ENCODE assay signal across 8 cellular contexts in the genomic region with DNA sequence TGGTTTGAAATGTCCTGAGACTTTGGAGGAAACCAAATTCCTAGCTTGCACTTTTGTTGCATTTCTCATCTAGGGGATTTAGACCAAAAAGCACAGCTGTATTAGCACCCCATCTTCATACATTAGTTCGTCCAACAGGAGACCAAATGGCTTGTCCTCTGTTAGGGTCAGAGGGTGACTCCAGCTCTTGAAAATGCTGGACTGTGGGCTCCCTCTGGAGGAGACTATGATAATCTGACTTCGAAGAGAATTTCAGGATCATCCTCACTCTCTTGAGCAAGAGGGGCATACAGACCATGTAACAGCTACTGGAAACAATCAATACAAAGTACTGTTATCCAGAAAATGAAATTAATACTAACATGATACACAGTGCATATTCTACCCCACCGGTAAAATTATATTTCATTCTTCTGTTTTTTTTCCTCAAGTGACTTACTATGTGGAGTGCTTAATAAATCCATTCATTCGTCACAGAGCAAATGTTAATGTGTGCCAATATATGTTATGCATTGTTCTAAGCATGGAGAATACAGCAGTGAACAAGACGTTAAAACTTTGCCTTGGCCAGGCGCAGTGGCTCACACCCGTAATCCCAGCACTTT.
DNase-seq lines count a peak whose midpoint lies in the region; ATAC-seq and TF ChIP-seq lines count a peak whose summit lies in the region.

No MANE protein-coding gene starts in this region.

- BruUV-seq in HCT116 (replicated peaks; lab: Mats Ljungman, UMichigan), result no TSS peak

- POLR2A ChIA-PET in HCT116 (lab: Charles Lee), result interaction anchor here (0.9 to 1.6 kb wide), 3 partner anchors 98 to 112 kb away, joined by 3 to 5 read pairs (median 5); no protein-coding TSS in a partner anchor

- no peaks in the 10 kb centered on the region for H3K36me3 ChIP-seq in HCT116 (ENCODE audit: control insufficient read depth in 1 of 2, insufficient read depth in 2 of 2, low read length in 2 of 2)
- H3K36me3 ChIP-seq in neural cell (ENCODE audit: insufficient read depth, low read length), result no peaks in the 10 kb centered on the region

- intact Hi-C loops in HCT116 (cut with micrococcal nuclease), result loop anchor here (1.0 to 5.0 kb wide), 3 partner anchors 105 to 250 kb away; no protein-coding TSS in a partner anchor

- DNase-seq in CMK (ENCODE audit: low read depth) (peak; percentile 31), HCT116 (ENCODE audit: low read depth, low spot score) (peak; percentile 83), NCI-H748 treated with DMSO at 0.1 percent for 48 hours (lab: John Stamatoyannopoulos, UW) (peak; percentile 40), activated T-cell treated with anti-CD3 and anti-CD28 coated beads for 4 hours (peak; percentile 22), fibroblast of pulmonary artery (ENCODE audit: low read depth) (peak; percentile 90), ureter (ENCODE audit: low spot score) (peak; percentile 49)

- peaks cover 0 to 2% of the 10 kb centered on the region in 2 experiments; a peak in 1 of 4 replicates for H3K9me3 ChIP-seq in HCT116 (ENCODE audit: control insufficient read depth in 1 of 2, insufficient read depth in 1 of 2, low read depth in 1 of 2, low read length in 2 of 2)
- no peaks in the 10 kb centered on the region for H3K9me3 ChIP-seq in neural cell (ENCODE audit: low read length)

- H4K20me1 ChIP-seq in HCT116 (ENCODE audit: insufficient read depth) (no peaks in the 10 kb centered on the region), neural cell (ENCODE audit: insufficient read depth) (no peaks in the 10 kb centered on the region)

- CTCF ChIA-PET in HCT116 (lab: Charles Lee), result interaction anchor here (0.6 to 2.4 kb wide), 14 partner anchors 24 to 313 kb away, joined by 3 to 25 read pairs (median 4); partner anchors contain the start of gene PPP2CA

- no peaks in the 10 kb centered on the region for H3F3A ChIP-seq in neural cell (ENCODE audit: insufficient read depth, low read length, poor library complexity, severe bottlenecking)

- peak; percentile 99 for ATAC-seq in HCT116
- ATAC-seq in GM21723 (IDR thresholded peaks at IDR 0.05; ENCODE audit: unreplicated experiment), result no peak

- H3K9ac ChIP-seq in HCT116 (ENCODE audit: low read length) (no peak overlapping the region), neural cell (ENCODE audit: low read length) (no peak overlapping the region)

- H3K79me2 ChIP-seq in HCT116 (ENCODE audit: insufficient read depth, low read length) (no peaks in the 10 kb centered on the region), neural cell (replicated peaks; ENCODE audit: insufficient read depth, low read length) (no peaks in the 10 kb centered on the region)

- H3K4me2 ChIP-seq in HCT116 (ENCODE audit: low read length), result no peak overlapping the region
- no peak overlapping the region for H3K4me2 ChIP-seq in neural cell (ENCODE audit: low read length)

- RAD21 ChIA-PET in HCT116 (lab: Charles Lee; ENCODE audit: low non-redundant PET in 1 of 2, low total read pairs in 2 of 2, uncharacterized antibody in 2 of 2, unreplicated experiment in 2 of 2), result interaction anchor here (0.6 to 1.3 kb wide), 6 partner anchors 100 to 1453 kb away, joined by 3 to 9 read pairs (median 4); no protein-coding TSS in a partner anchor

- TF ChIP-seq RAD21 in HCT116 (IDR thresholded peaks at IDR 0.05; ENCODE audit: low read depth), result peak; percentile 99
- TF ChIP-seq RAD21 in neural cell (conservative IDR thresholded peaks at IDR 0.05), result peak; percentile 90

- H3K4me3 ChIP-seq in HCT116 (replicated peaks in 1 of 2; ENCODE audit: low read depth in 1 of 2, low read length in 2 of 2), result no peak overlapping the region
- no peak overlapping the region for H3K4me3 ChIP-seq in fibroblast of pulmonary artery (replicated peaks; ENCODE audit: low read depth, low read length)
- no peak overlapping the region for H3K4me3 ChIP-seq in neural cell (ENCODE audit: low read length)

- H3K27ac ChIP-seq in HCT116 (ENCODE audit: low read depth, low read length) (no peak overlapping the region), neural cell (ENCODE audit: low read length) (no peak overlapping the region)

- TF ChIP-seq CTCF in HCT116 (IDR thresholded peaks at IDR 0.05 in 2 of 3, conservative IDR thresholded peaks at IDR 0.05 in 1 of 3; ENCODE audit: borderline replicate concordance in 1 of 3, insufficient read depth in 1 of 3, low read depth in 2 of 3, low read length in 2 of 3), result peak; percentile 53 to 97 (median 78)
- peak; percentile 79 for TF ChIP-seq CTCF in fibroblast of pulmonary artery (IDR thresholded peaks at IDR 0.05; ENCODE audit: low read length, missing control alignments)
- TF ChIP-seq CTCF in neural cell (IDR thresholded peaks at IDR 0.05; ENCODE audit: poor library complexity, severe bottlenecking), result peak; percentile 85

- TF ChIP-seq POLR2A in HCT116 (IDR thresholded peaks at IDR 0.05; ENCODE audit: borderline replicate concordance, extremely low read depth, insufficient read depth, insufficient read length), result no peak

- H3K9me2 ChIP-seq in HCT116 (ENCODE audit: insufficient read depth) (no peaks in the 10 kb centered on the region), neural cell (ENCODE audit: insufficient read depth, low read length) (no peaks in the 10 kb centered on the region)

- TF ChIP-seq EP300 in neural cell (conservative IDR thresholded peaks at IDR 0.05; ENCODE audit: poor library complexity, severe bottlenecking), result no peak

- H2AFZ ChIP-seq in HCT116 (ENCODE audit: low read depth, low read length, poor library complexity, severe bottlenecking) (peak overlapping the region; percentile 75), neural cell (ENCODE audit: low read depth, low read length) (no peak overlapping the region)

- no peaks in the 10 kb centered on the region for H3K4me1 ChIP-seq in HCT116 (ENCODE audit: control insufficient read depth in 1 of 2, insufficient read depth in 2 of 2, low read length in 2 of 2)

- H3K27me3 ChIP-seq in HCT116 (ENCODE audit: insufficient read depth, low read length) (no peaks in the 10 kb centered on the region), neural cell (ENCODE audit: insufficient read depth, low read depth, low read length) (no peaks in the 10 kb centered on the region)

TF ChIP-seq in HCT116, 20 proteins besides CTCF, POLR2A, EP300 and RAD21:
- peak; percentile 12 for TF ChIP-seq YY1 (IDR thresholded peaks at IDR 0.05; ENCODE audit: extremely low read depth, insufficient replicate concordance, low read depth, low read length)
- no peak for TF ChIP-seq CBX3 (IDR thresholded peaks at IDR 0.05; ENCODE audit: low read depth)

TF ChIP-seq in neural cell, 6 proteins besides CTCF, POLR2A, EP300 and RAD21:
- TF ChIP-seq SMC3 (conservative IDR thresholded peaks at IDR 0.05; ENCODE audit: poor library complexity), result peak; percentile 92
- TF ChIP-seq MXI1 (conservative IDR thresholded peaks at IDR 0.05; ENCODE audit: poor library complexity, severe bottlenecking), result no peak

Comparison
In these comparisons a context has a peak if more than half of its experiments do, and no peak if none do; other contexts are left out.
1. DNase-seq: peak in every context shown above with its lines; median percentile 90 in fibroblast of pulmonary artery; 83 in HCT116; 49 in ureter; 40 in NCI-H748 treated with DMSO at 0.1 percent for 48 hours; 31 in CMK; 22 in activated T-cell treated with anti-CD3 and anti-CD28 coated beads for 4 hours.